Comparison of ENCODE assay signal across 22 cellular contexts in genomic region chr2:45011621-45012602, GRCh38. TPM values are rescaled to one million over a fixed set of nuclear protein-coding genes. Genes with fewer than 3 reads are reported as not detected.
DNase-seq lines count a peak whose midpoint lies in the region; ATAC-seq, FAIRE-seq and TF ChIP-seq lines count a peak whose summit lies in the region.
"Had no signal": no experiment of that assay in that cellular context is flagged by ENCODE, and none has a peak within 500 bp of the region (broad histone marks: within the 10 kb centered on the region; RNA-seq: fewer than 3 reads in every experiment).

No MANE protein-coding gene starts in this region.

- no peaks in the 10 kb centered on the region for H3K9me3 ChIP-seq in SK-N-SH
- no peaks in the 10 kb centered on the region for H3K9me3 ChIP-seq in naive thymus-derived CD4-positive, alpha-beta T cell (ENCODE audit: control insufficient read depth in 2 of 3, low read length in 3 of 3)
- H3K9me3 ChIP-seq: gastrocnemius medialis had no signal

- peaks cover 3 to 20% (median 9%) of the 10 kb centered on the region in 5 experiments for H3K9me3 Mint-ChIP-seq in brain
- peaks cover 0 to 2% (median 0%) of the 10 kb centered on the region in 11 donors for H3K9me3 Mint-ChIP-seq in naive thymus-derived CD4-positive, alpha-beta T cell

- CTCF ChIA-PET in SK-N-SH (lab: Yijun Ruan, JAX), result interaction anchor here (1.0 to 8.5 kb wide), 9 partner anchors 7 to 482 kb away, joined by 3 to 112 read pairs (median 8); no protein-coding TSS in a partner anchor
- CTCF ChIA-PET in naive thymus-derived CD4-positive, alpha-beta T cell (lab: Charles Lee), result interaction anchor here (1.4 kb wide), 1 partner anchor 30 kb away, joined by 3 read pairs; no protein-coding TSS in a partner anchor

- H3K4me1 Mint-ChIP-seq in brain, result peaks cover 45% of the 10 kb centered on the region
- H3K4me1 Mint-ChIP-seq in naive thymus-derived CD4-positive, alpha-beta T cell, result peaks cover 2 to 40% (median 26%) of the 10 kb centered on the region in 7 donors

- H3K27me3 Mint-ChIP-seq in brain, result peaks cover 95% of the 10 kb centered on the region
- peaks cover 60 to 78% (median 73%) of the 10 kb centered on the region in 5 donors for H3K27me3 Mint-ChIP-seq in naive thymus-derived CD4-positive, alpha-beta T cell

- WGBS in SK-N-SH (ENCODE audit: low lambda C conversion rate), result 95% methylated on average over 10 of the region's 10 CpGs

- peak overlapping the region in 2 of 5 experiments; percentile 57 to 63 for H3K27ac Mint-ChIP-seq in brain
- no peak overlapping the region for H3K27ac Mint-ChIP-seq in naive thymus-derived CD4-positive, alpha-beta T cell

- H3K36me3 Mint-ChIP-seq in brain, result peaks cover 4% of the 10 kb centered on the region
- H3K36me3 Mint-ChIP-seq in naive thymus-derived CD4-positive, alpha-beta T cell, result peaks cover 0 to 4% (median 0%) of the 10 kb centered on the region in 5 donors

- peaks cover 0 to 15% of the 10 kb centered on the region in 2 experiments; a peak in 1 of 4 replicates for H3K4me1 ChIP-seq in SK-N-SH (ENCODE audit: control insufficient read depth in 1 of 2, insufficient read depth in 2 of 2, low read depth in 1 of 2, low read length in 1 of 2)
- no peaks in the 10 kb centered on the region for H3K4me1 ChIP-seq in naive thymus-derived CD4-positive, alpha-beta T cell (ENCODE audit: control insufficient read depth in 2 of 2, insufficient read depth in 2 of 2, low read length in 2 of 2)
- H3K4me1 ChIP-seq: BLaER1 treated with 17β-estradiol and CSF1 and Interleukin-3, amounts not matched to agents 10 nM and 100 nM had no signal

- no peak for TF ChIP-seq EP300 in SK-N-SH (IDR thresholded peaks at IDR 0.05; ENCODE audit: borderline replicate concordance in 1 of 2, low read depth in 1 of 2, low read length in 1 of 2)

- ATAC-seq in SK-N-SH treated with all-trans-retinoic acid at 6 μM for 48 hours (no peak), HG02759 (IDR thresholded peaks at IDR 0.05; ENCODE audit: unreplicated experiment) (no peak)
- ATAC-seq in naive thymus-derived CD4-positive, alpha-beta T cell, result no peak
- ATAC-seq: gastrocnemius medialis, left lobe of liver had no signal

- no peak overlapping the region for H2AFZ ChIP-seq in SK-N-SH (ENCODE audit: low read depth)

- DNase-seq in SK-N-SH, result peak; percentile 36
- no peak for DNase-seq in naive thymus-derived CD4-positive, alpha-beta T cell
- DNase-seq in urothelium cell line (ENCODE audit: low spot score), result no peak
- DNase-seq in SHP77 (lab: John Stamatoyannopoulos, UW), result no peak
- DNase-seq in NCI-H1694 (lab: John Stamatoyannopoulos, UW), result no peak
- DNase-seq: 8988T; activated CD4-positive, alpha-beta T cell treated with anti-CD3 and anti-CD28 coated beads, Interleukin-2, amount 50 U/mL, for 4 hours; activated naive CD4-positive, alpha-beta T cell treated with anti-CD3 and anti-CD28 coated beads, Interleukin-2, amount 50 U/mL, for 16 hours; activated T-cell treated with anti-CD3 and anti-CD28 coated beads, Interleukin-2, amount 50 U/mL, for 1 hour; DMS 273 treated with DMSO at 0.1 percent for 48 hours; gastrocnemius medialis; NCI-H2029 treated with DMSO at 0.1 percent for 48 hours; NCI-H510A treated with DMSO at 0.1 percent for 48 hours; stimulated activated CD4-positive, alpha-beta T cell treated with anti-CD3 and anti-CD28 coated beads, Interleukin-4, amount 100 ng/mL, for 4 hours; SW 1271 had no signal

- no peaks in the 10 kb centered on the region for H3K9me2 ChIP-seq in SK-N-SH

- H3K36me3 ChIP-seq in SK-N-SH (replicated peaks in 1 of 2; ENCODE audit: control insufficient read depth in 1 of 2, insufficient read depth in 2 of 2, low read length in 1 of 2), result no peaks in the 10 kb centered on the region
- H3K36me3 ChIP-seq in naive thymus-derived CD4-positive, alpha-beta T cell (ENCODE audit: control insufficient read depth in 2 of 3, insufficient read depth in 3 of 3, low read length in 3 of 3), result no peaks in the 10 kb centered on the region
- H3K36me3 ChIP-seq: gastrocnemius medialis had no signal

- H3K79me2 ChIP-seq in SK-N-SH (ENCODE audit: insufficient read depth), result no peaks in the 10 kb centered on the region

- H3F3A ChIP-seq in SK-N-SH (replicated peaks; ENCODE audit: insufficient read depth), result no peaks in the 10 kb centered on the region

- no peak overlapping the region for H3K27ac ChIP-seq in SK-N-SH (ENCODE audit: low read depth in 2 of 2, low read length in 1 of 2)
- H3K27ac ChIP-seq in naive thymus-derived CD4-positive, alpha-beta T cell (ENCODE audit: low read depth, low read length), result no peak overlapping the region
- H3K27ac ChIP-seq: BLaER1 treated with 17β-estradiol and CSF1 and Interleukin-3, amounts not matched to agents 10 nM and 100 nM had no signal

- FAIRE-seq in urothelium cell line (lab: Jason Lieb, UNC), result peak; percentile 13
- FAIRE-seq: GM12892 had no signal

- TF ChIP-seq RAD21 in SK-N-SH (IDR thresholded peaks at IDR 0.05; ENCODE audit: low read length), result no peak

- peak overlapping the region in 4 of 5 experiments; percentile 12 to 75 (median 50) for H3K4me3 Mint-ChIP-seq in brain
- peak overlapping the region in 7 of 10 donors; percentile 8 to 73 (median 46) for H3K4me3 Mint-ChIP-seq in naive thymus-derived CD4-positive, alpha-beta T cell

- no peak overlapping the region for H3K9ac ChIP-seq in SK-N-SH
- H3K9ac ChIP-seq: BLaER1 treated with 17β-estradiol and CSF1 and Interleukin-3, amounts not matched to agents 10 nM and 100 nM had no signal

- intact Hi-C loops in naive thymus-derived CD4-positive, alpha-beta T cell (cut with micrococcal nuclease), result loop anchor here in 1 of 2 donors (2.0 to 5.0 kb wide), 2 partner anchors 79 to 155 kb away; no protein-coding TSS in a partner anchor

- POLR2A ChIA-PET in SK-N-SH (lab: Yijun Ruan, JAX), result interaction anchor here (0.5 kb wide), 1 partner anchor 442 kb away, joined by 3 read pairs; no protein-coding TSS in a partner anchor
- POLR2A ChIA-PET in naive thymus-derived CD4-positive, alpha-beta T cell (lab: Charles Lee), result no interaction called here

- H3K4me2 ChIP-seq in SK-N-SH, result peak overlapping the region; percentile 79
- H3K4me2 ChIP-seq: BLaER1 treated with 17β-estradiol and CSF1 and Interleukin-3, amounts not matched to agents 10 nM and 100 nM had no signal

- no peak overlapping the region for H3K4me3 ChIP-seq in SK-N-SH (ENCODE audit: low read depth in 2 of 2, low read length in 1 of 2)
- H3K4me3 ChIP-seq in naive thymus-derived CD4-positive, alpha-beta T cell (ENCODE audit: low read length), result no peak overlapping the region
- H3K4me3 ChIP-seq: BLaER1 treated with 17β-estradiol and CSF1 and Interleukin-3, amounts not matched to agents 10 nM and 100 nM had no signal

- no peaks in the 10 kb centered on the region for H4K20me1 ChIP-seq in SK-N-SH (ENCODE audit: insufficient read depth)
- H4K20me1 ChIP-seq: BLaER1 treated with 17β-estradiol and CSF1 and Interleukin-3, amounts not matched to agents 10 nM and 100 nM had no signal

- no peak for TF ChIP-seq CTCF in SK-N-SH (IDR thresholded peaks at IDR 0.05)
- TF ChIP-seq CTCF in brain (conservative IDR thresholded peaks at IDR 0.05), result no peak

- H3K27me3 ChIP-seq in SK-N-SH (ENCODE audit: insufficient read depth), result no peaks in the 10 kb centered on the region
- H3K27me3 ChIP-seq in naive thymus-derived CD4-positive, alpha-beta T cell (ENCODE audit: control insufficient read depth in 2 of 2, insufficient read depth in 2 of 2, low read length in 2 of 2), result peaks cover 4 to 5% of the 10 kb centered on the region in 2 donors

TF ChIP-seq in SK-N-SH, 30 proteins besides CTCF, POLR2A, EP300 and RAD21:
- no peak for TF ChIP-seq EZH2phosphoT487 (IDR thresholded peaks at IDR 0.05; ENCODE audit: borderline replicate concordance, low read depth)
- no peak for TF ChIP-seq NFIC (IDR thresholded peaks at IDR 0.05; ENCODE audit: borderline replicate concordance)
- TF ChIP-seq YY1 (IDR thresholded peaks at IDR 0.05; ENCODE audit: low read depth), result no peak
- no peak for TF ChIP-seq ELF1 (IDR thresholded peaks at IDR 0.05)
- no peak for TF ChIP-seq JUND (IDR thresholded peaks at IDR 0.05)
- no peak for TF ChIP-seq MEF2A (IDR thresholded peaks at IDR 0.05; ENCODE audit: borderline replicate concordance, low read depth)
- no peak for TF ChIP-seq TCF12 (IDR thresholded peaks at IDR 0.05)
- TF ChIP-seq FOXM1 (IDR thresholded peaks at IDR 0.05; ENCODE audit: low read depth), result no peak
- TF ChIP-seq FOSL2 (IDR thresholded peaks at IDR 0.05; ENCODE audit: borderline replicate concordance, low read depth), result no peak

TF ChIP-seq in SK-N-SH treated with all-trans-retinoic acid at 6 μM for 48 hours, 23 proteins besides CTCF, POLR2A, EP300 and RAD21 (continues in another document):
- TF ChIP-seq PPARA (CRISPR knock-in tag; IDR thresholded peaks at IDR 0.05; ENCODE audit: borderline replicate concordance) (no peak), POU6F1 (CRISPR knock-in tag; IDR thresholded peaks at IDR 0.05; ENCODE audit: borderline replicate concordance, low read depth) (no peak), CSDC2 (CRISPR knock-in tag; IDR thresholded peaks at IDR 0.05) (no peak), TOX (CRISPR knock-in tag; IDR thresholded peaks at IDR 0.05; ENCODE audit: borderline replicate concordance) (no peak), BACH2 (CRISPR knock-in tag; IDR thresholded peaks at IDR 0.05; ENCODE audit: borderline replicate concordance) (no peak)

RNA-seq across cellular contexts. Expression of gene SIX2, which starts 2.7 kb away (rescaled TPM):
- polyA plus RNA-seq in SK-N-SH (2012; rRNA removed), result 0.45 and 0.76 TPM in 2 replicates
- 0.44 and 0.45 TPM in 2 replicates for polyA plus RNA-seq in SK-N-SH (2012; cell fraction: cytosol; rRNA removed)
- 0.24 and 0.27 TPM in 2 replicates for polyA plus RNA-seq in SK-N-SH (2012; cell fraction: nucleus; rRNA removed)
- polyA plus RNA-seq in brain (ENCODE audit: insufficient read depth, low read depth, low replicate concordance), result 18.6 TPM
- total RNA-seq in naive thymus-derived CD4-positive, alpha-beta T cell, result not detected
- polyA plus RNA-seq in naive thymus-derived CD4-positive, alpha-beta T cell, result not detected
- total RNA-seq: left lobe of liver, mucosa of gallbladder had no signal

Comparison
In these comparisons a context has a peak if more than half of its experiments do, and no peak if none do; other contexts are left out.
1. RNA of gene SIX2, which starts 2.7 kb away (polyA plus RNA-seq): 18.6 TPM in brain (single experiment); 0.24 to 0.76 TPM in SK-N-SH and not detected in naive thymus-derived CD4-positive, alpha-beta T cell; every median in the first group is over 10 times any median in the second.